19 cellular contexts compared by ENCODE assay signal in the genomic region with DNA sequence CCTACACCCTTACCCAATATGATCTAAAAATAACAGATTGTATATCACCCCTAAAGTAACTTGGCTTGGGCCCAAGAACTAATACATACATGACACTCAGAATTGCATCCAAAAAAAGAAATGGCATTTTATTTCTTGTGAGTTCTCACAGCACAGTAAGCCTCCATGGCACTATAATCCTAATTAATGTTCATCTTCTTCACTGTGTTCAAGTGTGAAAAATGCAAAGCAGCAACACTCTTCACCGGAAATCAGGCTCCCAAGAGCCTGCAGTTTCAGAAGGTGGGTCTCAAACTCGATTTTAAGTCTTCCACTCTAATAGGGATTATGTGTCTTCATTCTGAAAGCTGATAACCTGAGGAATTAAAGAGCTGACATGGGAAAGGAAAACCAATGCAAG.
A peak's percentile ranks its signal among the peaks of the same experiment; 100 is the strongest.
DNase-seq lines count a peak whose midpoint lies in the region; ATAC-seq and TF ChIP-seq lines count a peak whose summit lies in the region.
"Had no signal": no experiment of that assay in that cellular context is flagged by ENCODE, and none has a peak within 500 bp of the region (broad histone marks: within the 10 kb centered on the region; RNA-seq: fewer than 3 reads in every experiment).

No MANE protein-coding gene starts in this region.

- no peak overlapping the region for H2BK20ac ChIP-seq in H9 (ENCODE audit: low read depth, low read length, poor library complexity, severe bottlenecking)

- no peak overlapping the region for H2BK15ac ChIP-seq in H9 (ENCODE audit: low read depth, low read length)

- DNase-seq in A673 (ENCODE audit: low spot score) (peak; percentile 82), H9 (no peak), NCI-H524 (lab: John Stamatoyannopoulos, UW) (peak; percentile 88 to 92), nephron progenitor cell (no peak), T1000 (lab: John Stamatoyannopoulos, UW) (no peak), hippocampal formation (lab: John Stamatoyannopoulos, UW) (no peak)
- DNase-seq in activated naive CD4-positive, alpha-beta T cell treated with anti-CD3 and anti-CD28 coated beads, Interleukin-2, amount 50 U/mL, for 72 hours (ENCODE audit: low spot score in 2 of 2) = no peak
- DNase-seq: DND-41, GM23248, KG1, MV-4-11, NCI-H1436, NCI-H2029, NCI-H774, PC-3, RPMI8226, SHP77 treated with DMSO at 0.1 percent for 48 hours had no signal

- no peaks in the 10 kb centered on the region for H3K27me3 ChIP-seq in A673 (replicated peaks; ENCODE audit: insufficient read depth, low read depth, low read length, poor library complexity)
- 0 out of 2 replicates have a peak, but pooled peaks cover 2% of the 10 kb centered on the region for H3K27me3 ChIP-seq in H9 (ENCODE audit: insufficient read depth, low read length)
- H3K27me3 ChIP-seq: BLaER1 treated with 17β-estradiol and CSF1 and Interleukin-3, amounts not matched to agents 10 nM and 100 nM had no signal

- CTCF ChIA-PET in A673 (lab: Charles Lee) = no interaction called here

- H3K14ac ChIP-seq in H9 (ENCODE audit: insufficient read depth, low read length) = no peak overlapping the region

- H3K4ac ChIP-seq in H9 (ENCODE audit: low read depth, low read length) = no peak overlapping the region

- intact Hi-C loops in A673 (cut with micrococcal nuclease; ENCODE audit: unreplicated experiment) = no loop called here

- ATAC-seq in activated naive CD4-positive, alpha-beta T cell treated with anti-CD3 and anti-CD28 coated beads, Interleukin-2, amount 50 U/mL, for 72 hours = no peak
- ATAC-seq: HepG2, PC-3 had no signal

- no peaks in the 10 kb centered on the region for H3K23me2 ChIP-seq in H9 (ENCODE audit: insufficient read length, low read depth, low read length, poor library complexity, severe bottlenecking)

- H3K9ac ChIP-seq in H9 (ENCODE audit: extremely low read depth, insufficient read length, low read length) = no peak overlapping the region
- H3K9ac ChIP-seq: BLaER1 treated with 17β-estradiol and CSF1 and Interleukin-3, amounts not matched to agents 10 nM and 100 nM; GM23248 had no signal

- H3K27ac Mint-ChIP-seq in H9 (no peak overlapping the region), nephron progenitor cell (peak overlapping the region; percentile 25)
- no peak overlapping the region for H3K27ac Mint-ChIP-seq in activated naive CD4-positive, alpha-beta T cell treated with anti-CD3 and anti-CD28 coated beads, Interleukin-2, amount 50 U/mL, for 72 hours

- TF ChIP-seq CTCF in A673 (conservative IDR thresholded peaks at IDR 0.05; ENCODE audit: low read depth, low read length) = no peak
- no peak for TF ChIP-seq CTCF in H9 (conservative IDR thresholded peaks at IDR 0.05)
- TF ChIP-seq CTCF in nephron progenitor cell (IDR thresholded peaks at IDR 0.05) = no peak

- peaks cover 41% of the 10 kb centered on the region for H3K4me1 ChIP-seq in A673 (ENCODE audit: insufficient read depth, low read length, poor library complexity, severe bottlenecking)
- H3K4me1 ChIP-seq in H9 (ENCODE audit: insufficient read depth, low read length) = no peaks in the 10 kb centered on the region

- H2AFZ ChIP-seq in H9 (ENCODE audit: low read length) = no peak overlapping the region

- H3K23ac ChIP-seq in H9 (ENCODE audit: insufficient read length, low read depth, low read length) = no peak overlapping the region

- H3K36me3 ChIP-seq in A673 (ENCODE audit: insufficient read depth, low read length, poor library complexity, severe bottlenecking) = no peaks in the 10 kb centered on the region
- H3K36me3 ChIP-seq: BLaER1 treated with 17β-estradiol and CSF1 and Interleukin-3, amounts not matched to agents 10 nM and 100 nM had no signal

- H3K56ac ChIP-seq in H9 (ENCODE audit: insufficient read length, low read depth, low read length) = no peak overlapping the region

- no peaks in the 10 kb centered on the region for H3K27me3 Mint-ChIP-seq in H9 (ENCODE audit: low read depth)
- H3K27me3 Mint-ChIP-seq in nephron progenitor cell (ENCODE audit: low read depth, poor library complexity) = peaks cover 3% of the 10 kb centered on the region

- no peak overlapping the region for H2BK5ac ChIP-seq in H9 (ENCODE audit: insufficient read length, low read length)

- POLR2A ChIA-PET in A673 (lab: Charles Lee; ENCODE audit: low non-redundant PET) = no interaction called here

- BruUV-seq in A673 (replicated peaks; lab: Mats Ljungman, UMichigan) = no TSS peak

- H3T11ph ChIP-seq in H9 (ENCODE audit: low read length) = no peak overlapping the region

- H3K9me3 ChIP-seq in A673 (ENCODE audit: low read depth, low read length, poor library complexity, severe bottlenecking) (no peaks in the 10 kb centered on the region), H9 (ENCODE audit: control insufficient read depth, low read depth, low read length) (no peaks in the 10 kb centered on the region)
- H3K9me3 ChIP-seq: BLaER1 treated with 17β-estradiol and CSF1 and Interleukin-3, amounts not matched to agents 10 nM and 100 nM had no signal

- no peaks in the 10 kb centered on the region for H3K9me3 Mint-ChIP-seq in H9
- H3K9me3 Mint-ChIP-seq in nephron progenitor cell = peaks cover 7% of the 10 kb centered on the region
- H3K9me3 Mint-ChIP-seq in activated naive CD4-positive, alpha-beta T cell treated with anti-CD3 and anti-CD28 coated beads, Interleukin-2, amount 50 U/mL, for 72 hours = no peaks in the 10 kb centered on the region

- peak overlapping the region; percentile 9 for H2BK120ac ChIP-seq in H9 (ENCODE audit: low read depth, low read length, poor library complexity, severe bottlenecking)

- no peak overlapping the region for H2BK12ac ChIP-seq in H9 (ENCODE audit: insufficient read length, low read depth, low read length)

- H3K4me3 ChIP-seq in A673 (ENCODE audit: low read depth, low read length, poor library complexity, severe bottlenecking) = peak overlapping the region; percentile 6
- H3K4me3 ChIP-seq: BLaER1 treated with 17β-estradiol and CSF1 and Interleukin-3, amounts not matched to agents 10 nM and 100 nM; GM23248 had no signal

- no peaks in the 10 kb centered on the region for H3K36me3 Mint-ChIP-seq in H9 (ENCODE audit: insufficient read depth in 1 of 3, low read depth in 3 of 3)
- peaks cover 6% of the 10 kb centered on the region for H3K36me3 Mint-ChIP-seq in nephron progenitor cell (ENCODE audit: low read depth)
- no peaks in the 10 kb centered on the region for H3K36me3 Mint-ChIP-seq in activated naive CD4-positive, alpha-beta T cell treated with anti-CD3 and anti-CD28 coated beads, Interleukin-2, amount 50 U/mL, for 72 hours

- H3K27ac ChIP-seq in A673 (ENCODE audit: low read depth, low read length, poor library complexity, severe bottlenecking) = peak overlapping the region; percentile 56
- H3K27ac ChIP-seq in H9 (ENCODE audit: insufficient read length, low read depth, low read length) = no peak overlapping the region
- H3K27ac ChIP-seq: BLaER1 treated with 17β-estradiol and CSF1 and Interleukin-3, amounts not matched to agents 10 nM and 100 nM; GM23248 had no signal

- no peak overlapping the region for H3K4me3 Mint-ChIP-seq in H9
- H3K4me3 Mint-ChIP-seq in nephron progenitor cell = no peak overlapping the region

- no peak overlapping the region for H3K18ac ChIP-seq in H9 (ENCODE audit: insufficient read length, low read depth, low read length)

- no peak overlapping the region for H4K8ac ChIP-seq in H9 (replicated peaks; ENCODE audit: insufficient read length, low read depth, low read length)

- H3K4me1 Mint-ChIP-seq in H9 (no peaks in the 10 kb centered on the region), nephron progenitor cell (peaks cover 69% of the 10 kb centered on the region)

- WGBS in H9 (ENCODE audit: extremely low coverage, insufficient read length, low lambda C conversion rate) = no CpG with 5 or more reads among the region's 2 CpGs

- H3K4me2 ChIP-seq in H9 (ENCODE audit: insufficient read depth, insufficient read length, low read length) = no peak overlapping the region
- H3K4me2 ChIP-seq: BLaER1 treated with 17β-estradiol and CSF1 and Interleukin-3, amounts not matched to agents 10 nM and 100 nM had no signal

- no peak overlapping the region for H2AK5ac ChIP-seq in H9 (ENCODE audit: insufficient read length, low read length)

- no peaks in the 10 kb centered on the region for H3K79me2 ChIP-seq in H9 (ENCODE audit: insufficient read depth, low read length)

- no peaks in the 10 kb centered on the region for H4K20me1 ChIP-seq in H9 (ENCODE audit: control insufficient read depth, insufficient read depth, insufficient read length)
- H4K20me1 ChIP-seq: BLaER1 treated with 17β-estradiol and CSF1 and Interleukin-3, amounts not matched to agents 10 nM and 100 nM had no signal

- no peak overlapping the region for H4K91ac ChIP-seq in H9 (ENCODE audit: insufficient read length, low read depth, low read length)

- H4K5ac ChIP-seq in H9 (ENCODE audit: insufficient read length, low read depth, low read length) = no peak overlapping the region

- H3K79me1 ChIP-seq in H9 (ENCODE audit: insufficient read depth, low read depth, low read length, poor library complexity, severe bottlenecking) = no peaks in the 10 kb centered on the region

Comparison
In these comparisons a context has a peak if more than half of its experiments do, and no peak if none do; other contexts are left out.
1. DNase-seq: peak in A673 (single experiment) and NCI-H524 (2 of 2); none in H9 (single experiment), nephron progenitor cell (single experiment), T1000 (single experiment), activated naive CD4-positive, alpha-beta T cell treated with anti-CD3 and anti-CD28 coated beads, Interleukin-2, amount 50 U/mL, for 72 hours (0 of 2) and hippocampal formation (0 of 2).